Comparison of ENCODE assay signal across 16 cellular contexts in genomic region chr1:192263436-192263835, GRCh38. TPM values are rescaled to one million over a fixed set of nuclear protein-coding genes. Genes with fewer than 3 reads are reported as not detected.
A peak's percentile ranks its signal among the peaks of the same experiment; 100 is the strongest.
DNase-seq lines count a peak whose midpoint lies in the region; TF ChIP-seq lines count a peak whose summit lies in the region.
"Had no signal": no experiment of that assay in that cellular context is flagged by ENCODE, and none has a peak within 500 bp of the region (broad histone marks: within the 10 kb centered on the region; RNA-seq: fewer than 3 reads in every experiment).

No MANE protein-coding gene starts in this region.

- H3K36me3 ChIP-seq in OCI-LY3 (replicated peaks; ENCODE audit: low read depth, low read length) = no peaks in the 10 kb centered on the region

- H4K20me1 ChIP-seq in OCI-LY3 (ENCODE audit: insufficient read depth, low read length) = no peaks in the 10 kb centered on the region

- TF ChIP-seq CTCF in AG10803 (conservative IDR thresholded peaks at IDR 0.05; ENCODE audit: low read length) (no peak), OCI-LY3 (IDR thresholded peaks at IDR 0.05; ENCODE audit: low read depth, low read length) (no peak)

- H3K79me2 ChIP-seq in OCI-LY3 (ENCODE audit: low read length) = no peaks in the 10 kb centered on the region

- DNase-seq in AG10803 (ENCODE audit: low read depth) = peak; percentile 3
- peak; percentile 21 for DNase-seq in epidermal melanocyte (ENCODE audit: insufficient read length, low spot score)
- DNase-seq in myocyte (ENCODE audit: low read depth) = peak; percentile 74
- no peak for DNase-seq in NCI-H146 (lab: John Stamatoyannopoulos, UW)
- DNase-seq in cerebellar nuclear complex (lab: John Stamatoyannopoulos, UW) = no peak
- no peak for DNase-seq in medulla oblongata (ENCODE audit: extremely low spot score)
- DNase-seq in Ammon's horn (ENCODE audit: low spot score) = no peak
- DNase-seq: activated CD4-positive, alpha-beta memory T cell treated with anti-CD3 and anti-CD28 coated beads for 36 hours; aorta; DMS53; mesendoderm; NCI-H2029; NCI-H82 had no signal

- H3K4me1 ChIP-seq in OCI-LY3 (ENCODE audit: low read length) = no peaks in the 10 kb centered on the region

- H3K4me2 ChIP-seq in OCI-LY3 (ENCODE audit: low read length) = no peak overlapping the region

- no peaks in the 10 kb centered on the region for H3K9me3 ChIP-seq in OCI-LY3 (ENCODE audit: insufficient read depth, low read length)

- H3K9ac ChIP-seq in OCI-LY3 (ENCODE audit: low read length) = no peak overlapping the region

- 0 out of 2 replicates have a peak overlapping the region, but pooled peaks have one; percentile 0 for H2AFZ ChIP-seq in OCI-LY3 (ENCODE audit: low read depth, low read length)

- H3K27me3 ChIP-seq in OCI-LY3 (ENCODE audit: low read depth, low read length) = no peaks in the 10 kb centered on the region

- H3K4me3 ChIP-seq in AG10803 (ENCODE audit: low read length) = no peak overlapping the region
- no peak overlapping the region for H3K4me3 ChIP-seq in OCI-LY3 (ENCODE audit: low read length)

- H3K27ac ChIP-seq in OCI-LY3 (ENCODE audit: low read length) = no peak overlapping the region
- H3K27ac ChIP-seq: RWPE1 had no signal

RNA-seq across cellular contexts. Expression of gene RGS21, which starts 53.4 kb away (rescaled TPM):
- total RNA-seq in myocyte = 0.10 TPM in 1 of 2 replicates, not detected in the other
- not detected for polyA plus RNA-seq in myocyte (2012)
- total RNA-seq: activated CD4-positive, alpha-beta memory T cell treated with anti-CD3 and anti-CD28 coated beads for 36 hours; aorta; omental fat pad had no signal
- polyA plus RNA-seq: aorta had no signal

Comparison
In these comparisons a context has a peak if more than half of its experiments do, and no peak if none do; other contexts are left out.
1. DNase-seq: peak in AG10803 (single experiment), epidermal melanocyte (single experiment) and myocyte (single experiment); none in NCI-H146 (single experiment), cerebellar nuclear complex (0 of 2), medulla oblongata (single experiment) and Ammon's horn (single experiment).